In genomic region chr7:75776295-75776971, GRCh38 we compare ENCODE assay signal across 2 cellular contexts.
A peak's percentile ranks its signal among the peaks of the same experiment; 100 is the strongest.
TF ChIP-seq lines count a peak whose summit lies in the region.

No MANE protein-coding gene starts in this region.

TF ChIP-seq in HCT116, 20 proteins besides CTCF, POLR2A, EP300 and RAD21:
- TF ChIP-seq YY1 (IDR thresholded peaks at IDR 0.05; ENCODE audit: extremely low read depth, insufficient replicate concordance, low read depth, low read length) (no peak), TCF7L2 (IDR thresholded peaks at IDR 0.05; ENCODE audit: borderline replicate concordance, extremely low read depth, insufficient read depth, insufficient read length) (peak; percentile 42), POLR2AphosphoS5 (IDR thresholded peaks at IDR 0.05; ENCODE audit: low read depth, low read length) (no peak), CEBPB (IDR thresholded peaks at IDR 0.05; ENCODE audit: low read depth) (no peak), REST (IDR thresholded peaks at IDR 0.05; ENCODE audit: low read depth) (no peak), SP1 (IDR thresholded peaks at IDR 0.05; ENCODE audit: low read depth) (0 out of 2 replicates have a peak, but pooled peaks have one; percentile 14), SRF (IDR thresholded peaks at IDR 0.05; ENCODE audit: low read depth) (no peak)

TF ChIP-seq in K562, 482 proteins besides CTCF, POLR2A, EP300 and RAD21:
- TF ChIP-seq SMARCA5 (IDR thresholded peaks at IDR 0.05) (0 out of 2 replicates have a peak, but pooled peaks have one; percentile 19), SETDB1 (IDR thresholded peaks at IDR 0.05; ENCODE audit: low read length) (no peak), ETV6 (IDR thresholded peaks at IDR 0.05; ENCODE audit: borderline replicate concordance in 1 of 2, low read depth in 2 of 2, low read length in 1 of 2) (0 out of 4 replicates have a peak, but pooled peaks of 1 of the 2 experiments have one; percentile 26), ETV6 (CRISPR knock-in tag; IDR thresholded peaks at IDR 0.05; ENCODE audit: borderline replicate concordance) (no peak), DPF2 (IDR thresholded peaks at IDR 0.05) (no peak; the same call in 1 of the 2 replicates), BCOR (IDR thresholded peaks at IDR 0.05) (peak; percentile 75), NFYB (IDR thresholded peaks at IDR 0.05; ENCODE audit: extremely low read depth, insufficient read length) (no peak), SNIP1 (IDR thresholded peaks at IDR 0.05; ENCODE audit: low read depth) (no peak), PRMT5 (CRISPR knock-in tag; IDR thresholded peaks at IDR 0.05) (no peak), NR2F6 (CRISPR knock-in tag; IDR thresholded peaks at IDR 0.05) (no peak), ZNF143 (CRISPR knock-in tag; IDR thresholded peaks at IDR 0.05) (no peak), ATF3 (IDR thresholded peaks at IDR 0.05) (peak; percentile 65), ATF3 (CRISPR knock-in tag; conservative IDR thresholded peaks at IDR 0.05) (no peak), FOXJ3 (CRISPR knock-in tag; IDR thresholded peaks at IDR 0.05) (no peak)
- TF ChIP-seq, protein P1, sequence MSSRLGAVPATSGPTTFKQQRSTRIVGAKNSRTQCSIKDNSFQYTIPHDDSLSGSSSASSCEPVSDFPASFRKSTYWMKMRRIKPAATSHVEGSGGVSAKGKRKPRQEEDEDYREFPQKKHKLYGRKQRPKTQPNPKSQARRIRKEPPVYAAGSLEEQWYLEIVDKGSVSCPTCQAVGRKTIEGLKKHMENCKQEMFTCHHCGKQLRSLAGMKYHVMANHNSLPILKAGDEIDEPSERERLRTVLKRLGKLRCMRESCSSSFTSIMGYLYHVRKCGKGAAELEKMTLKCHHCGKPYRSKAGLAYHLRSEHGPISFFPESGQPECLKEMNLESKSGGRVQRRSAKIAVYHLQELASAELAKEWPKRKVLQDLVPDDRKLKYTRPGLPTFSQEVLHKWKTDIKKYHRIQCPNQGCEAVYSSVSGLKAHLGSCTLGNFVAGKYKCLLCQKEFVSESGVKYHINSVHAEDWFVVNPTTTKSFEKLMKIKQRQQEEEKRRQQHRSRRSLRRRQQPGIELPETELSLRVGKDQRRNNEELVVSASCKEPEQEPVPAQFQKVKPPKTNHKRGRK (tag; IDR thresholded peaks at IDR 0.05): 0 out of 2 replicates have a peak, but pooled peaks have one; percentile 65
TF ChIP-seq in K562: peak in this region for 5.
